In the genomic region with DNA sequence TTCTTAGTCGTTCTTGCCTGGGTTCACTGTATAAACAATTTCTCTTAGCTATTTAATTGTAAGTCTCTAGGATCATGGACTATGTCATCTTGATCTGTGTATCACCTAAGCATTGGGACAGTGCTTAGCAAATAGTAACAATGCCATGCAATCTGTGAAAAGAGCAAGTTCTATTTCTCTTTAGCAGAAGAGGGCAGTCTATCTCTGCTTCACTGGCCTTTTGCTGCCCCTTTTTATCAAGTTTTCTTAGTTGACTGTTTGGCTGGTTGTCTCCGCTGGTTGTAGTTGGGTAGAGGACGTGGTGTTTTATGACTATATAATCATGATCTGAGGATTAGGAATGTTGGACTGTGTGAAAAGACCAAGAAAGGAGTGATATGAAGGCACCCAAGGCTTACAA, we compare ENCODE assay signal across 1 cellular context.
TF ChIP-seq lines count a peak whose summit lies in the region.

No MANE protein-coding gene starts in this region.

TF ChIP-seq in K562, 482 proteins besides CTCF, POLR2A, EP300 and RAD21:
- TF ChIP-seq ZNF431 (CRISPR knock-in tag; IDR thresholded peaks at IDR 0.05), result no peak
- TF ChIP-seq MYBL2 (IDR thresholded peaks at IDR 0.05; ENCODE audit: low read depth), result no peak
- TF ChIP-seq MYBL2 (CRISPR knock-in tag; IDR thresholded peaks at IDR 0.05; ENCODE audit: borderline replicate concordance), result no peak
- TF ChIP-seq, protein P1, sequence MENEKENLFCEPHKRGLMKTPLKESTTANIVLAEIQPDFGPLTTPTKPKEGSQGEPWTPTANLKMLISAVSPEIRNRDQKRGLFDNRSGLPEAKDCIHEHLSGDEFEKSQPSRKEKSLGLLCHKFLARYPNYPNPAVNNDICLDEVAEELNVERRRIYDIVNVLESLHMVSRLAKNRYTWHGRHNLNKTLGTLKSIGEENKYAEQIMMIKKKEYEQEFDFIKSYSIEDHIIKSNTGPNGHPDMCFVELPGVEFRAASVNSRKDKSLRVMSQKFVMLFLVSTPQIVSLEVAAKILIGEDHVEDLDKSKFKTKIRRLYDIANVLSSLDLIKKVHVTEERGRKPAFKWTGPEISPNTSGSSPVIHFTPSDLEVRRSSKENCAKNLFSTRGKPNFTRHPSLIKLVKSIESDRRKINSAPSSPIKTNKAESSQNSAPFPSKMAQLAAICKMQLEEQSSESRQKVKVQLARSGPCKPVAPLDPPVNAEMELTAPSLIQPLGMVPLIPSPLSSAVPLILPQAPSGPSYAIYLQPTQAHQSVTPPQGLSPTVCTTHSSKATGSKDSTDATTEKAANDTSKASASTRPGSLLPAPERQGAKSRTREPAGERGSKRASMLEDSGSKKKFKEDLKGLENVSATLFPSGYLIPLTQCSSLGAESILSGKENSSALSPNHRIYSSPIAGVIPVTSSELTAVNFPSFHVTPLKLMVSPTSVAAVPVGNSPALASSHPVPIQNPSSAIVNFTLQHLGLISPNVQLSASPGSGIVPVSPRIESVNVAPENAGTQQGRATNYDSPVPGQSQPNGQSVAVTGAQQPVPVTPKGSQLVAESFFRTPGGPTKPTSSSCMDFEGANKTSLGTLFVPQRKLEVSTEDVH (IDR thresholded peaks at IDR 0.05; ENCODE audit: low read depth, partially characterized antibody), result no peak
- TF ChIP-seq SIX5 (IDR thresholded peaks at IDR 0.05; ENCODE audit: borderline replicate concordance in 1 of 2, insufficient read depth in 1 of 2, low read depth in 1 of 2, low read length in 2 of 2), result no peak
- TF ChIP-seq, protein P2, sequence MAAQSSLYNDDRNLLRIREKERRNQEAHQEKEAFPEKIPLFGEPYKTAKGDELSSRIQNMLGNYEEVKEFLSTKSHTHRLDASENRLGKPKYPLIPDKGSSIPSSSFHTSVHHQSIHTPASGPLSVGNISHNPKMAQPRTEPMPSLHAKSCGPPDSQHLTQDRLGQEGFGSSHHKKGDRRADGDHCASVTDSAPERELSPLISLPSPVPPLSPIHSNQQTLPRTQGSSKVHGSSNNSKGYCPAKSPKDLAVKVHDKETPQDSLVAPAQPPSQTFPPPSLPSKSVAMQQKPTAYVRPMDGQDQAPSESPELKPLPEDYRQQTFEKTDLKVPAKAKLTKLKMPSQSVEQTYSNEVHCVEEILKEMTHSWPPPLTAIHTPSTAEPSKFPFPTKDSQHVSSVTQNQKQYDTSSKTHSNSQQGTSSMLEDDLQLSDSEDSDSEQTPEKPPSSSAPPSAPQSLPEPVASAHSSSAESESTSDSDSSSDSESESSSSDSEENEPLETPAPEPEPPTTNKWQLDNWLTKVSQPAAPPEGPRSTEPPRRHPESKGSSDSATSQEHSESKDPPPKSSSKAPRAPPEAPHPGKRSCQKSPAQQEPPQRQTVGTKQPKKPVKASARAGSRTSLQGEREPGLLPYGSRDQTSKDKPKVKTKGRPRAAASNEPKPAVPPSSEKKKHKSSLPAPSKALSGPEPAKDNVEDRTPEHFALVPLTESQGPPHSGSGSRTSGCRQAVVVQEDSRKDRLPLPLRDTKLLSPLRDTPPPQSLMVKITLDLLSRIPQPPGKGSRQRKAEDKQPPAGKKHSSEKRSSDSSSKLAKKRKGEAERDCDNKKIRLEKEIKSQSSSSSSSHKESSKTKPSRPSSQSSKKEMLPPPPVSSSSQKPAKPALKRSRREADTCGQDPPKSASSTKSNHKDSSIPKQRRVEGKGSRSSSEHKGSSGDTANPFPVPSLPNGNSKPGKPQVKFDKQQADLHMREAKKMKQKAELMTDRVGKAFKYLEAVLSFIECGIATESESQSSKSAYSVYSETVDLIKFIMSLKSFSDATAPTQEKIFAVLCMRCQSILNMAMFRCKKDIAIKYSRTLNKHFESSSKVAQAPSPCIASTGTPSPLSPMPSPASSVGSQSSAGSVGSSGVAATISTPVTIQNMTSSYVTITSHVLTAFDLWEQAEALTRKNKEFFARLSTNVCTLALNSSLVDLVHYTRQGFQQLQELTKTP (IDR thresholded peaks at IDR 0.05; ENCODE audit: low read depth in 1 of 2, partially characterized antibody in 2 of 2), result no peak
- no peak for TF ChIP-seq SNRNP70 (optimal IDR thresholded peaks at IDR 0.05; ENCODE audit: low read depth, low read length)
- TF ChIP-seq, protein P3, sequence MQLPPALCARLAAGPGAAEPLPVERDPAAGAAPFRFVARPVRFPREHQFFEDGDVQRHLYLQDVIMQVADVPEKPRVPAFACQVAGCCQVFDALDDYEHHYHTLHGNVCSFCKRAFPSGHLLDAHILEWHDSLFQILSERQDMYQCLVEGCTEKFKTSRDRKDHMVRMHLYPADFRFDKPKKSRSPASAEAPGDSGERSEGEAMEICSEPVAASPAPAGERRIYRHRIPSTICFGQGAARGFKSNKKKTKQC (CRISPR knock-in tag; IDR thresholded peaks at IDR 0.05), result no peak
- TF ChIP-seq, protein P4, sequence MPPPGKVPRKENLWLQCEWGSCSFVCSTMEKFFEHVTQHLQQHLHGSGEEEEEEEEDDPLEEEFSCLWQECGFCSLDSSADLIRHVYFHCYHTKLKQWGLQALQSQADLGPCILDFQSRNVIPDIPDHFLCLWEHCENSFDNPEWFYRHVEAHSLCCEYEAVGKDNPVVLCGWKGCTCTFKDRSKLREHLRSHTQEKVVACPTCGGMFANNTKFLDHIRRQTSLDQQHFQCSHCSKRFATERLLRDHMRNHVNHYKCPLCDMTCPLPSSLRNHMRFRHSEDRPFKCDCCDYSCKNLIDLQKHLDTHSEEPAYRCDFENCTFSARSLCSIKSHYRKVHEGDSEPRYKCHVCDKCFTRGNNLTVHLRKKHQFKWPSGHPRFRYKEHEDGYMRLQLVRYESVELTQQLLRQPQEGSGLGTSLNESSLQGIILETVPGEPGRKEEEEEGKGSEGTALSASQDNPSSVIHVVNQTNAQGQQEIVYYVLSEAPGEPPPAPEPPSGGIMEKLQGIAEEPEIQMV (tag; conservative IDR thresholded peaks at IDR 0.05; ENCODE audit: low read depth), result no peak
- no peak for TF ChIP-seq SMARCB1 (IDR thresholded peaks at IDR 0.05; ENCODE audit: insufficient read length, low read depth)
- TF ChIP-seq SAFB (IDR thresholded peaks at IDR 0.05; ENCODE audit: borderline replicate concordance, low read depth, low read length), result no peak
- TF ChIP-seq POU5F1 (IDR thresholded peaks at IDR 0.05; ENCODE audit: borderline replicate concordance, low read depth, low read length, partially characterized antibody), result no peak
- TF ChIP-seq CBX5 (IDR thresholded peaks at IDR 0.05; ENCODE audit: borderline replicate concordance, low read depth), result no peak
- TF ChIP-seq ZNF436 (CRISPR knock-in tag; IDR thresholded peaks at IDR 0.05), result no peak
- no peak for TF ChIP-seq SREBF2 (CRISPR knock-in tag; IDR thresholded peaks at IDR 0.05)
- no peak for TF ChIP-seq HMG20A (CRISPR knock-in tag; conservative IDR thresholded peaks at IDR 0.05)
- TF ChIP-seq SMARCE1 (IDR thresholded peaks at IDR 0.05), result no peak
